Comparison of ENCODE assay signal across 30 cellular contexts in the genomic region with DNA sequence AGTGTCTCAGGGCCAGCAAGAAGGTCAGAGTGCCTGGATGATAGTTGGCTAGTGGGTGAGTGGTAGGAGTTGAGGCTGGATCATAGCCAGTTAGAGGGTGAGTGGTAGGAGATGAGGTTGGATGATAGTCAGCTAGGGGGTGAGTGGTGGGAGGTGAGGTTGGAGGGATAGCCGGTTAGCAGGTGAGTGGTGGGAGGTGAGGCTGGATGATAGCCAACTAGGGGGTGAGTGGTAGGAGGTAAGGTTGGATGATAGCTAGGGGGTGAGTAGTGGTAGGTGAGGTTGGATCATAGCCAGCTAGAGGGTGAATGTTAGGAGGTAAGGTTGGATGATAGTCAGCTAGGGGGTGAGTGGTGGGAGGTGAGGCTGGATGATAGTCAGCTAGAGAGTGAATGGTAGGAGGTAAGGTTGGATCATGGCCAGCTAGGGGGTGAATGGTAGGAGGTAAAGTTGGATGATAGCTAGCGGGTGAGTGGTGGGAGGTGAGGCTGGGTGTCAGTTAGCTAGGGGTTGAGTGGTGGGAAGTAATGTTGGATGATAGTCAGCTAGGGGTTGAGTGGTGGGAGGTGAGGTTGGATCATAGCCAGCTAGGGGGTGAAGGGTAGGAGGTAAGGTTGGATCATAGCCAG.
"Had no signal": no experiment of that assay in that cellular context is flagged by ENCODE, and none has a peak within 500 bp of the region (broad histone marks: within the 10 kb centered on the region; RNA-seq: fewer than 3 reads in every experiment).

No MANE protein-coding gene starts in this region.

- H3K4me1 ChIP-seq: ascending aorta, breast epithelium, colonic mucosa had no signal

- H3K9me3 ChIP-seq: ascending aorta, breast epithelium, colonic mucosa had no signal

- H3K27ac ChIP-seq: ascending aorta, breast epithelium, cardiac muscle cell, colonic mucosa, WERI-Rb-1 had no signal

- H3K4me3 ChIP-seq: ascending aorta, breast epithelium, cardiac muscle cell, colonic mucosa had no signal

- ATAC-seq: activated CD4-positive, CD25-positive, alpha-beta regulatory T cell treated with anti-CD3 and anti-CD28 coated beads, Interleukin-2, amount 50 U/mL, for 24 hours; activated naive CD4-positive, alpha-beta T cell treated with anti-CD3 and anti-CD28 coated beads, Interleukin-2, amount 50 U/mL, for 72 hours; activated T-cell treated with anti-CD3 and anti-CD28 coated beads, Interleukin-2, amount 50 U/mL, for 72 hours; esophagus mucosa; T-helper 17 cell had no signal

- H3K36me3 ChIP-seq: ascending aorta, breast epithelium, cardiac muscle cell, colonic mucosa, WERI-Rb-1 had no signal

- FAIRE-seq: frontal cortex had no signal

- H3K27me3 ChIP-seq: ascending aorta, breast epithelium, cardiac muscle cell, colonic mucosa had no signal

- DNase-seq: activated B cell treated with CpG ODN at 0.5 μM for 24 hours; activated CD4-positive, alpha-beta memory T cell treated with anti-CD3 and anti-CD28 coated beads, Interleukin-2, amount 10 ng/mL, durations not matched to agents 7 days and 5 days; activated CD4-positive, alpha-beta T cell treated with anti-CD3 and anti-CD28 coated beads, Interleukin-2, amount 10 ng/mL, durations not matched to agents 7 days and 5 days; activated CD4-positive, alpha-beta T cell treated with anti-CD3 and anti-CD28 coated beads, Interleukin-2, amount 50 U/mL, for 4 hours; activated CD8-positive, alpha-beta memory T cell treated with anti-CD3 and anti-CD28 coated beads, Interleukin-2, amount 50 U/mL, for 48 hours; activated gamma-delta T cell; activated naive CD4-positive, alpha-beta T cell; activated naive CD4-positive, alpha-beta T cell treated with anti-CD3 and anti-CD28 coated beads, Interleukin-2, amount 10 ng/mL, durations not matched to agents 7 days and 5 days; activated naive CD8-positive, alpha-beta T cell treated with anti-CD3 and anti-CD28 coated beads, Interleukin-2, amount 10 ng/mL, durations not matched to agents 7 days and 5 days; activated T-cell treated with anti-CD3 and anti-CD28 coated beads for 4 hours; activated T-cell treated with anti-CD3 and anti-CD28 coated beads, Interleukin-2, amount 50 U/mL, for 24 hours; activated T-cell treated with anti-CD3 and anti-CD28 coated beads, Interleukin-2, amount 50 U/mL, for 72 hours; central memory CD4-positive, alpha-beta T cell; cerebellar nuclear complex; colonic mucosa; effector CD8-positive, alpha-beta T cell; endodermal cell; foreskin fibroblast; head of caudate nucleus; T-helper 1 cell; T-helper 17 cell; T1000; WERI-Rb-1 had no signal
